Comparison of ENCODE assay signal across 1 cellular context in the genomic region with DNA sequence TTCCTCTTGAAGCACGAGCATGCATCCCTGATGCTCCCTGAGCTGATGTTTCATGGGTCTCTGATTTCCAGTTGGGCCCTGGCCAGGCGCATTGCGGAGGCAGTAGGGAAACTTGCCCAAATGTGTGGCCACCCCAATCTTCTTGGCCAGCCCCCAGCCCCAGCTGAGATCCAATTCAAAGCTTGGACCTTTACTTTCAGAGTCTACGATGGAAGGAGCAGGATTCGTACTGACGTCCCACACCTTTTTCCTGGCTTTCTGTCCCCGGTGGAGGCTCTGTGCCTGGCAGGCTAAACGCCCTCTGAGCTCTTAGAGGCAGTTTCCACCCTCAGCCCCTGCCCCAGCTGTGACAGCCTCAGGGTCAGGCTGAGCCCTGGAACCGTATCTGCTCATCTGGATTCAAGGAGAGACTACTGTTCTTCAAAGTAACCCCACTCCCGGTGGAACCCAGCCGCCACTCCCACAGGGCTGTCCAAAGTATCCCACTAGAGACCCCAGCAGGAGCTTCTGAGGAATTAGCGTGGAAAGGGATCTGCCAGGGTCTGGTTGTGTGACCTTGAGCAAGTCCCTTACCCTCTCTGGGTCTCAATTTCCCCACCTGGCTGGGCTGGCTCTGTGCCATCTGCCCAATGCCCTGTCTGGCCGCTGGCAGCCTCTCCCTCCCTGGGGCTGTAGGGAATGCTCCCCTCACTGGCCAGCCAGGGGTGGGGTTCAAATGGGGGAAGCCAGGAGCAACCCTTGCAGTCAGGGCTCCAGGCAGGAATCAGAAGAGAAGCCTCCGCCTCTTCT.
TF ChIP-seq lines count a peak whose summit lies in the region.

No MANE protein-coding gene starts in this region.

TF ChIP-seq in SK-N-SH, 30 proteins besides CTCF, POLR2A, EP300 and RAD21:
- TF ChIP-seq, protein P1, sequence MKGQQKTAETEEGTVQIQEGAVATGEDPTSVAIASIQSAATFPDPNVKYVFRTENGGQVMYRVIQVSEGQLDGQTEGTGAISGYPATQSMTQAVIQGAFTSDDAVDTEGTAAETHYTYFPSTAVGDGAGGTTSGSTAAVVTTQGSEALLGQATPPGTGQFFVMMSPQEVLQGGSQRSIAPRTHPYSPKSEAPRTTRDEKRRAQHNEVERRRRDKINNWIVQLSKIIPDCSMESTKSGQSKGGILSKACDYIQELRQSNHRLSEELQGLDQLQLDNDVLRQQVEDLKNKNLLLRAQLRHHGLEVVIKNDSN (IDR thresholded peaks at IDR 0.05; ENCODE audit: borderline replicate concordance, low read depth), result no peak
- TF ChIP-seq SIN3A (IDR thresholded peaks at IDR 0.05; ENCODE audit: borderline replicate concordance, low read depth, low read length) (no peak), SMC3 (IDR thresholded peaks at IDR 0.05; ENCODE audit: low read depth, low read length) (no peak; the same call in 1 of the 2 replicates), ELF1 (IDR thresholded peaks at IDR 0.05) (no peak), JUND (IDR thresholded peaks at IDR 0.05) (no peak), EZH2phosphoT487 (IDR thresholded peaks at IDR 0.05; ENCODE audit: borderline replicate concordance, low read depth) (no peak), GATA2 (CRISPR knock-in tag; IDR thresholded peaks at IDR 0.05) (no peak), FOXM1 (IDR thresholded peaks at IDR 0.05; ENCODE audit: low read depth) (no peak), MEF2A (IDR thresholded peaks at IDR 0.05; ENCODE audit: borderline replicate concordance, low read depth) (no peak), NFIC (IDR thresholded peaks at IDR 0.05; ENCODE audit: borderline replicate concordance) (no peak), MXI1 (IDR thresholded peaks at IDR 0.05; ENCODE audit: low read depth, low read length) (no peak), FOSL2 (IDR thresholded peaks at IDR 0.05; ENCODE audit: borderline replicate concordance, low read depth) (no peak)
- TF ChIP-seq, protein P2, sequence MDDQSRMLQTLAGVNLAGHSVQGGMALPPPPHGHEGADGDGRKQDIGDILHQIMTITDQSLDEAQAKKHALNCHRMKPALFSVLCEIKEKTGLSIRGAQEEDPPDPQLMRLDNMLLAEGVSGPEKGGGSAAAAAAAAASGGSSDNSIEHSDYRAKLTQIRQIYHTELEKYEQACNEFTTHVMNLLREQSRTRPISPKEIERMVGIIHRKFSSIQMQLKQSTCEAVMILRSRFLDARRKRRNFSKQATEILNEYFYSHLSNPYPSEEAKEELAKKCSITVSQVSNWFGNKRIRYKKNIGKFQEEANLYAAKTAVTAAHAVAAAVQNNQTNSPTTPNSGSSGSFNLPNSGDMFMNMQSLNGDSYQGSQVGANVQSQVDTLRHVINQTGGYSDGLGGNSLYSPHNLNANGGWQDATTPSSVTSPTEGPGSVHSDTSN (IDR thresholded peaks at IDR 0.05), result no peak
- TF ChIP-seq, protein P3, sequence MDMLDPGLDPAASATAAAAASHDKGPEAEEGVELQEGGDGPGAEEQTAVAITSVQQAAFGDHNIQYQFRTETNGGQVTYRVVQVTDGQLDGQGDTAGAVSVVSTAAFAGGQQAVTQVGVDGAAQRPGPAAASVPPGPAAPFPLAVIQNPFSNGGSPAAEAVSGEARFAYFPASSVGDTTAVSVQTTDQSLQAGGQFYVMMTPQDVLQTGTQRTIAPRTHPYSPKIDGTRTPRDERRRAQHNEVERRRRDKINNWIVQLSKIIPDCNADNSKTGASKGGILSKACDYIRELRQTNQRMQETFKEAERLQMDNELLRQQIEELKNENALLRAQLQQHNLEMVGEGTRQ (IDR thresholded peaks at IDR 0.05; ENCODE audit: borderline replicate concordance, low read depth, low read length), result no peak
- TF ChIP-seq, protein P4, sequence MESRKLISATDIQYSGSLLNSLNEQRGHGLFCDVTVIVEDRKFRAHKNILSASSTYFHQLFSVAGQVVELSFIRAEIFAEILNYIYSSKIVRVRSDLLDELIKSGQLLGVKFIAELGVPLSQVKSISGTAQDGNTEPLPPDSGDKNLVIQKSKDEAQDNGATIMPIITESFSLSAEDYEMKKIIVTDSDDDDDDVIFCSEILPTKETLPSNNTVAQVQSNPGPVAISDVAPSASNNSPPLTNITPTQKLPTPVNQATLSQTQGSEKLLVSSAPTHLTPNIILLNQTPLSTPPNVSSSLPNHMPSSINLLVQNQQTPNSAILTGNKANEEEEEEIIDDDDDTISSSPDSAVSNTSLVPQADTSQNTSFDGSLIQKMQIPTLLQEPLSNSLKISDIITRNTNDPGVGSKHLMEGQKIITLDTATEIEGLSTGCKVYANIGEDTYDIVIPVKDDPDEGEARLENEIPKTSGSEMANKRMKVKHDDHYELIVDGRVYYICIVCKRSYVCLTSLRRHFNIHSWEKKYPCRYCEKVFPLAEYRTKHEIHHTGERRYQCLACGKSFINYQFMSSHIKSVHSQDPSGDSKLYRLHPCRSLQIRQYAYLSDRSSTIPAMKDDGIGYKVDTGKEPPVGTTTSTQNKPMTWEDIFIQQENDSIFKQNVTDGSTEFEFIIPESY (IDR thresholded peaks at IDR 0.05; ENCODE audit: borderline replicate concordance, low read depth), result no peak
- TF ChIP-seq, protein P5, sequence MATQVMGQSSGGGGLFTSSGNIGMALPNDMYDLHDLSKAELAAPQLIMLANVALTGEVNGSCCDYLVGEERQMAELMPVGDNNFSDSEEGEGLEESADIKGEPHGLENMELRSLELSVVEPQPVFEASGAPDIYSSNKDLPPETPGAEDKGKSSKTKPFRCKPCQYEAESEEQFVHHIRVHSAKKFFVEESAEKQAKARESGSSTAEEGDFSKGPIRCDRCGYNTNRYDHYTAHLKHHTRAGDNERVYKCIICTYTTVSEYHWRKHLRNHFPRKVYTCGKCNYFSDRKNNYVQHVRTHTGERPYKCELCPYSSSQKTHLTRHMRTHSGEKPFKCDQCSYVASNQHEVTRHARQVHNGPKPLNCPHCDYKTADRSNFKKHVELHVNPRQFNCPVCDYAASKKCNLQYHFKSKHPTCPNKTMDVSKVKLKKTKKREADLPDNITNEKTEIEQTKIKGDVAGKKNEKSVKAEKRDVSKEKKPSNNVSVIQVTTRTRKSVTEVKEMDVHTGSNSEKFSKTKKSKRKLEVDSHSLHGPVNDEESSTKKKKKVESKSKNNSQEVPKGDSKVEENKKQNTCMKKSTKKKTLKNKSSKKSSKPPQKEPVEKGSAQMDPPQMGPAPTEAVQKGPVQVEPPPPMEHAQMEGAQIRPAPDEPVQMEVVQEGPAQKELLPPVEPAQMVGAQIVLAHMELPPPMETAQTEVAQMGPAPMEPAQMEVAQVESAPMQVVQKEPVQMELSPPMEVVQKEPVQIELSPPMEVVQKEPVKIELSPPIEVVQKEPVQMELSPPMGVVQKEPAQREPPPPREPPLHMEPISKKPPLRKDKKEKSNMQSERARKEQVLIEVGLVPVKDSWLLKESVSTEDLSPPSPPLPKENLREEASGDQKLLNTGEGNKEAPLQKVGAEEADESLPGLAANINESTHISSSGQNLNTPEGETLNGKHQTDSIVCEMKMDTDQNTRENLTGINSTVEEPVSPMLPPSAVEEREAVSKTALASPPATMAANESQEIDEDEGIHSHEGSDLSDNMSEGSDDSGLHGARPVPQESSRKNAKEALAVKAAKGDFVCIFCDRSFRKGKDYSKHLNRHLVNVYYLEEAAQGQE (IDR thresholded peaks at IDR 0.05; ENCODE audit: low read depth, low read length), result no peak
TF ChIP-seq in SK-N-SH: peak in this region for 0.
